Comparison of ENCODE assay signal across 8 cellular contexts in the genomic region with DNA sequence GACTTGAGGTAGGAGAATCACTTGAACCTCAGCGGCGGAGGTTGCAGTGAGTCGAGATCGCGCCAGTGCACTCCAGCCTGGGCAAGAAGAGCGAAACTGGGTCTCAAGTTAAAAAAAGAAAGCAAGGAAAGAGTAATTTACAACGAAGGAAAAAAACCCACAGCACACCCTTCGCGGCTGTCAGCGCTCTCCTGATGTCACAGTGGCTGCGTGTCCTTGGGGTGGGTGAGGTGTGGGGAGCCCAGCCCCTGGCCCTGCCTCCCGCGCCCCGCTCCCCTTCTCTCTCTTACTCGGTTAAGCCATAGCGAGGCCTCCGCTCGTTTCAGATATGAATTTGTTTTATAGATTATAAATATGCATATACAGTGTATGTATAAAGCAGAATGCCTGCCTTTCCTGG. TPM values are rescaled to one million over a fixed set of nuclear protein-coding genes. Genes with fewer than 3 reads are reported as not detected.
DNase-seq lines count a peak whose midpoint lies in the region; ATAC-seq, FAIRE-seq and TF ChIP-seq lines count a peak whose summit lies in the region.

No MANE protein-coding gene starts in this region.

- H3K4me3 Mint-ChIP-seq in activated T-cell treated with anti-CD3 and anti-CD28 coated beads, Interleukin-2, amount 50 U/mL, for 72 hours = peak overlapping the region; percentile 64 to 77

- peaks cover 33% of the 10 kb centered on the region for H3K4me1 ChIP-seq in keratinocyte (ENCODE audit: control insufficient read depth, extremely low read depth, insufficient read depth, low read length)
- peaks cover 3 to 17% (median 12%) of the 10 kb centered on the region in 4 donors for H3K4me1 ChIP-seq in transverse colon

- no peak overlapping the region for H3K9ac ChIP-seq in keratinocyte (ENCODE audit: control insufficient read depth, extremely low read depth, insufficient read depth, low read length)

- FAIRE-seq in keratinocyte (lab: Jason Lieb, UNC) = no peak

- no peak for DNase-seq in activated T-cell treated with anti-CD3 and anti-CD28 coated beads, Interleukin-2, amount 50 U/mL, for 72 hours
- no peak for DNase-seq in activated T-cell treated with anti-CD3 and anti-CD28 coated beads, Interleukin-2, amount 50 U/mL, for 48 hours
- DNase-seq in keratinocyte (ENCODE audit: low read depth, low spot score) (no peak), transverse colon (no peak), kidney tubule cell (ENCODE audit: low spot score) (no peak)

- dilution Hi-C loops in keratinocyte (cut with MboI; ENCODE audit: extremely low pct_ligation_motif_present, low sequenced_read_pairs) = no loop called here

- TF ChIP-seq CTCF in WI38 (IDR thresholded peaks at IDR 0.05; ENCODE audit: low read depth, low read length) (no peak), keratinocyte (optimal IDR thresholded peaks at IDR 0.05 in 1 of 3, IDR thresholded peaks at IDR 0.05 in 1 of 3, conservative IDR thresholded peaks at IDR 0.05 in 1 of 3; ENCODE audit: extremely low read depth in 1 of 3, insufficient read depth in 2 of 3, low read length in 3 of 3) (no peak), transverse colon (IDR thresholded peaks at IDR 0.05) (no peak)

- H3K4me3 ChIP-seq in WI38 (ENCODE audit: low read depth, low read length) (peak overlapping the region; percentile 81), keratinocyte (ENCODE audit: control insufficient read depth in 2 of 3, extremely low read depth in 1 of 3, insufficient read depth in 2 of 3, low read depth in 1 of 3, low read length in 3 of 3) (peak overlapping the region in 1 of 3 experiments; percentile 31), transverse colon (peak overlapping the region in 2 of 4 donors; percentile 67 to 91)

- no peaks in the 10 kb centered on the region for H3K27me3 Mint-ChIP-seq in activated T-cell treated with anti-CD3 and anti-CD28 coated beads, Interleukin-2, amount 50 U/mL, for 72 hours (ENCODE audit: low read depth)

- H4K20me1 ChIP-seq in keratinocyte (ENCODE audit: control insufficient read depth, extremely low read depth, insufficient read depth, low read length) = peaks cover 3% of the 10 kb centered on the region

- H3K9me3 Mint-ChIP-seq in activated T-cell treated with anti-CD3 and anti-CD28 coated beads, Interleukin-2, amount 50 U/mL, for 72 hours = no peaks in the 10 kb centered on the region

- peak overlapping the region; percentile 83 for H3K4me2 ChIP-seq in keratinocyte (ENCODE audit: control insufficient read depth, extremely low read depth, insufficient read depth, low read depth, low read length)

- H3K27me3 ChIP-seq in keratinocyte (ENCODE audit: control insufficient read depth, extremely low read depth, insufficient read depth, low read length) = no peaks in the 10 kb centered on the region
- no peaks in the 10 kb centered on the region for H3K27me3 ChIP-seq in transverse colon

- no peak for ATAC-seq in activated T-cell treated with anti-CD3 and anti-CD28 coated beads, Interleukin-2, amount 50 U/mL, for 72 hours (replicated peaks in 1 of 2)
- no peak for ATAC-seq in GM18873 (IDR thresholded peaks at IDR 0.05; ENCODE audit: low FRiP score, unreplicated experiment)
- ATAC-seq in GM21723 (IDR thresholded peaks at IDR 0.05; ENCODE audit: unreplicated experiment) = no peak

- H3K79me2 ChIP-seq in keratinocyte (ENCODE audit: control insufficient read depth, insufficient read depth, low read length) = peaks cover 39% of the 10 kb centered on the region

- WGBS in transverse colon (ENCODE audit: low coverage in 1 of 2), 2 donors = 77 to 91% methylated on average over 4 to 18 of the region's 18 CpGs

- intact Hi-C loops in transverse colon (cut with DNase I; ENCODE audit: low total_unique reads) = no loop called here

- H3K4me1 Mint-ChIP-seq in activated T-cell treated with anti-CD3 and anti-CD28 coated beads, Interleukin-2, amount 50 U/mL, for 72 hours (ENCODE audit: low read depth) = peaks cover 31% of the 10 kb centered on the region

- H2AFZ ChIP-seq in keratinocyte (ENCODE audit: control insufficient read depth, low read length) = no peak overlapping the region

- H3K36me3 ChIP-seq in keratinocyte (ENCODE audit: control insufficient read depth in 2 of 2, extremely low read depth in 1 of 2, insufficient read depth in 2 of 2, low read length in 2 of 2) = peaks cover 18 to 28% of the 10 kb centered on the region in 2 experiments
- H3K36me3 ChIP-seq in transverse colon = peaks cover 0 to 29% (median 4%) of the 10 kb centered on the region in 4 donors

- no peak for TF ChIP-seq POLR2A in transverse colon (IDR thresholded peaks at IDR 0.05)

- H3K9me3 ChIP-seq in keratinocyte (ENCODE audit: control insufficient read depth, low read depth, low read length) = no peaks in the 10 kb centered on the region
- H3K9me3 ChIP-seq in transverse colon = no peaks in the 10 kb centered on the region

- H3K27ac Mint-ChIP-seq in activated T-cell treated with anti-CD3 and anti-CD28 coated beads, Interleukin-2, amount 50 U/mL, for 72 hours = no peak overlapping the region

- in situ Hi-C loops in transverse colon (cut with MboI; ENCODE audit: low pct_ligation_motif_present in 1 of 4, low pct_unique_long_range_greater_than_20kb in 1 of 4, low sequenced_read_pairs in 3 of 4) = no loop called here

- H3K9me1 ChIP-seq in keratinocyte (ENCODE audit: control insufficient read depth, extremely low read depth, insufficient read depth, low read length) = no peaks in the 10 kb centered on the region

- H3K36me3 Mint-ChIP-seq in activated T-cell treated with anti-CD3 and anti-CD28 coated beads, Interleukin-2, amount 50 U/mL, for 72 hours (ENCODE audit: insufficient read depth in 2 of 2) = peaks cover 6 to 8% of the 10 kb centered on the region in 2 donors

- TF ChIP-seq EP300 in transverse colon (IDR thresholded peaks at IDR 0.05; ENCODE audit: low read depth) = no peak

- no peak overlapping the region for H3K27ac ChIP-seq in keratinocyte (ENCODE audit: control insufficient read depth, insufficient read depth, low read length)
- H3K27ac ChIP-seq in transverse colon = peak overlapping the region; percentile 73 to 89 (median 88)

RNA-seq across cellular contexts. Expression of gene JPT2, which starts 0.7 kb away (rescaled TPM):
- total RNA-seq in activated T-cell treated with anti-CD3 and anti-CD28 coated beads, Interleukin-2, amount 50 U/mL, for 72 hours = 10 to 100 TPM; 54.1 to 62.7 TPM
- 108 to 198 TPM (median 166 TPM) in 3 replicates for polyA plus RNA-seq in keratinocyte
- 134 TPM for polyA plus RNA-seq in keratinocyte (2011; ENCODE audit: low read depth)
- polyA plus RNA-seq in keratinocyte (2011; cell fraction: cytosol; rRNA removed) = 92.6 and 124 TPM in 2 replicates
- polyA plus RNA-seq in keratinocyte (2011; cell fraction: nucleus; rRNA removed) = 76.0 and 90.7 TPM in 2 replicates
- polyA plus RNA-seq in keratinocyte (2012; ENCODE audit: low replicate concordance) = 46.4 and 131 TPM in 2 replicates
- polyA minus RNA-seq in keratinocyte = 67.2 to 91.0 TPM (median 76.4 TPM) in 3 replicates
- polyA minus RNA-seq in keratinocyte (2011; cell fraction: cytosol; rRNA and poly(A)+ RNA removed) = 88.4 TPM
- 33.7 and 62.7 TPM in 2 replicates for polyA minus RNA-seq in keratinocyte (2011; cell fraction: nucleus; rRNA and poly(A)+ RNA removed)
- total RNA-seq in transverse colon = 10 to 100 TPM; 12.0 to 31.5 (median 25.1) TPM

RNA-seq across cellular contexts. Expression of gene MAPK8IP3, which starts 28.7 kb away (rescaled TPM):
- total RNA-seq in activated T-cell treated with anti-CD3 and anti-CD28 coated beads, Interleukin-2, amount 50 U/mL, for 72 hours = 100 to 1,000 TPM in 1 of 2 donors, 10 to 100 TPM in 1; 92.7 to 118 TPM
- 8.3 to 23.3 TPM (median 11.7 TPM) in 3 replicates for polyA plus RNA-seq in keratinocyte
- 12.2 TPM for polyA plus RNA-seq in keratinocyte (2011; ENCODE audit: low read depth)
- polyA plus RNA-seq in keratinocyte (2011; cell fraction: cytosol; rRNA removed) = 1.7 and 4.2 TPM in 2 replicates
- polyA plus RNA-seq in keratinocyte (2011; cell fraction: nucleus; rRNA removed) = 77.9 and 107 TPM in 2 replicates
- 16.0 and 18.7 TPM in 2 replicates for polyA plus RNA-seq in keratinocyte (2012; ENCODE audit: low replicate concordance)
- polyA minus RNA-seq in keratinocyte = 22.4 to 33.9 TPM (median 28.8 TPM) in 3 replicates
- polyA minus RNA-seq in keratinocyte (2011; cell fraction: cytosol; rRNA and poly(A)+ RNA removed) = 13.6 TPM
- polyA minus RNA-seq in keratinocyte (2011; cell fraction: nucleus; rRNA and poly(A)+ RNA removed) = 35.7 and 44.6 TPM in 2 replicates
- 100 to 1,000 TPM in 2 of 4 donors, 10 to 100 TPM in 2; 74.0 to 250 (median 138) TPM for total RNA-seq in transverse colon
